8 cellular contexts compared by ENCODE assay signal in genomic region chr11:120431633-120432032, GRCh38.
A peak's percentile ranks its signal among the peaks of the same experiment; 100 is the strongest.
DNase-seq lines count a peak whose midpoint lies in the region; ATAC-seq and TF ChIP-seq lines count a peak whose summit lies in the region.

No MANE protein-coding gene starts in this region.

- peak in 1 of 7 experiments; percentile 18 for TF ChIP-seq CTCF in stomach (IDR thresholded peaks at IDR 0.05)
- no peak for TF ChIP-seq CTCF in spleen (IDR thresholded peaks at IDR 0.05 in 8 of 11, conservative IDR thresholded peaks at IDR 0.05 in 3 of 11)

- DNase-seq in activated naive CD4-positive, alpha-beta T cell treated with anti-CD3 and anti-CD28 coated beads, Interleukin-2, amount 10 ng/mL, durations not matched to agents 7 days and 5 days, result no peak
- peak; percentile 41 to 89 for DNase-seq in SW 1271 (lab: John Stamatoyannopoulos, UW)
- DNase-seq in Right ventricle myocardium superior, result no peak
- no peak for DNase-seq in stomach
- no peak for DNase-seq in spleen

- H3K9me3 Mint-ChIP-seq in activated naive CD4-positive, alpha-beta T cell treated with anti-CD3 and anti-CD28 coated beads, Interleukin-2, amount 50 U/mL, for 24 hours, result no peaks in the 10 kb centered on the region
- no peaks in the 10 kb centered on the region for H3K9me3 Mint-ChIP-seq in activated naive CD4-positive, alpha-beta T cell treated with anti-CD3 and anti-CD28 coated beads, Interleukin-2, amount 10 ng/mL, durations not matched to agents 7 days and 5 days

- H3K27me3 ChIP-seq in stomach (no peaks in the 10 kb centered on the region), spleen (replicated peaks in 1 of 7) (no peaks in the 10 kb centered on the region)

- TF ChIP-seq POLR2A in stomach (IDR thresholded peaks at IDR 0.05) (no peak), spleen (IDR thresholded peaks at IDR 0.05) (no peak)

- ATAC-seq in Right ventricle myocardium superior (ENCODE audit: poor library complexity) (peak; percentile 55), HG02938 (IDR thresholded peaks at IDR 0.05; ENCODE audit: unreplicated experiment) (no peak), HG03196 (IDR thresholded peaks at IDR 0.05; ENCODE audit: unreplicated experiment) (no peak)

- peak overlapping the region; percentile 51 for H3K27ac Mint-ChIP-seq in activated naive CD4-positive, alpha-beta T cell treated with anti-CD3 and anti-CD28 coated beads, Interleukin-2, amount 50 U/mL, for 24 hours
- no peak overlapping the region for H3K27ac Mint-ChIP-seq in activated naive CD4-positive, alpha-beta T cell treated with anti-CD3 and anti-CD28 coated beads, Interleukin-2, amount 10 ng/mL, durations not matched to agents 7 days and 5 days

- CTCF ChIA-PET in activated naive CD4-positive, alpha-beta T cell treated with anti-CD3 and anti-CD28 coated beads, Interleukin-2, amount 10 ng/mL, durations not matched to agents 7 days and 5 days (lab: Charles Lee), result no interaction called here

- H3K4me3 Mint-ChIP-seq in activated naive CD4-positive, alpha-beta T cell treated with anti-CD3 and anti-CD28 coated beads, Interleukin-2, amount 50 U/mL, for 24 hours, result no peak overlapping the region
- H3K4me3 Mint-ChIP-seq in activated naive CD4-positive, alpha-beta T cell treated with anti-CD3 and anti-CD28 coated beads, Interleukin-2, amount 10 ng/mL, durations not matched to agents 7 days and 5 days, result no peak overlapping the region

- H3K4me3 ChIP-seq in stomach, result no peak overlapping the region
- no peak overlapping the region for H3K4me3 ChIP-seq in spleen

- H3K9me3 ChIP-seq in stomach (no peaks in the 10 kb centered on the region), spleen (no peaks in the 10 kb centered on the region)

- peaks cover 2% of the 10 kb centered on the region for H3K36me3 Mint-ChIP-seq in activated naive CD4-positive, alpha-beta T cell treated with anti-CD3 and anti-CD28 coated beads, Interleukin-2, amount 50 U/mL, for 24 hours
- H3K36me3 Mint-ChIP-seq in activated naive CD4-positive, alpha-beta T cell treated with anti-CD3 and anti-CD28 coated beads, Interleukin-2, amount 10 ng/mL, durations not matched to agents 7 days and 5 days, result no peaks in the 10 kb centered on the region

- H3K27ac ChIP-seq in stomach, result peak overlapping the region; percentile 55 to 75 (median 65)
- no peak overlapping the region for H3K27ac ChIP-seq in spleen

- H3K4me1 Mint-ChIP-seq in activated naive CD4-positive, alpha-beta T cell treated with anti-CD3 and anti-CD28 coated beads, Interleukin-2, amount 50 U/mL, for 24 hours, result peaks cover 18% of the 10 kb centered on the region
- H3K4me1 Mint-ChIP-seq in activated naive CD4-positive, alpha-beta T cell treated with anti-CD3 and anti-CD28 coated beads, Interleukin-2, amount 10 ng/mL, durations not matched to agents 7 days and 5 days, result no peaks in the 10 kb centered on the region

- WGBS in stomach, 5 donors, result 64 to 90% (median 81%) methylated on average over 3 of the region's 3 CpGs
- WGBS in spleen, 5 donors, result 82 to 96% (median 91%) methylated on average over 3 of the region's 3 CpGs

- no peaks in the 10 kb centered on the region for H3K27me3 Mint-ChIP-seq in activated naive CD4-positive, alpha-beta T cell treated with anti-CD3 and anti-CD28 coated beads, Interleukin-2, amount 50 U/mL, for 24 hours
- H3K27me3 Mint-ChIP-seq in activated naive CD4-positive, alpha-beta T cell treated with anti-CD3 and anti-CD28 coated beads, Interleukin-2, amount 10 ng/mL, durations not matched to agents 7 days and 5 days, result no peaks in the 10 kb centered on the region

- H3K4me1 ChIP-seq in stomach, result peaks cover 9 to 24% (median 19%) of the 10 kb centered on the region in 4 donors
- peaks cover 0 to 3% (median 0%) of the 10 kb centered on the region in 6 donors for H3K4me1 ChIP-seq in spleen

- intact Hi-C loops in Right ventricle myocardium superior (cut with DNase I), result loop anchor here (10.0 kb wide), 1 partner anchor 97 kb away; the partner anchor contains the start of gene ARHGEF12
- intact Hi-C loops in stomach (cut with DNase I; ENCODE audit: low total_unique reads), result no loop called here
- intact Hi-C loops in spleen (cut with DNase I; ENCODE audit: low total_unique reads), result no loop called here

- H3K36me3 ChIP-seq in stomach (peaks cover 0 to 36% (median 31%) of the 10 kb centered on the region in 4 donors), spleen (peaks cover 0 to 49% (median 3%) of the 10 kb centered on the region in 6 donors)

- TF ChIP-seq EP300 in stomach (IDR thresholded peaks at IDR 0.05), result no peak

Comparison
In these comparisons a context has a peak if more than half of its experiments do, and no peak if none do; other contexts are left out.
1. DNase-seq: peak in SW 1271 (2 of 2); none in activated naive CD4-positive, alpha-beta T cell treated with anti-CD3 and anti-CD28 coated beads, Interleukin-2, amount 10 ng/mL, durations not matched to agents 7 days and 5 days (single experiment), Right ventricle myocardium superior (single experiment), stomach (single experiment) and spleen (single experiment).
2. H3K27ac ChIP-seq: peak in stomach (5 of 5); none in spleen (0 of 8).